Comparison of ENCODE assay signal across 7 cellular contexts in the genomic region with DNA sequence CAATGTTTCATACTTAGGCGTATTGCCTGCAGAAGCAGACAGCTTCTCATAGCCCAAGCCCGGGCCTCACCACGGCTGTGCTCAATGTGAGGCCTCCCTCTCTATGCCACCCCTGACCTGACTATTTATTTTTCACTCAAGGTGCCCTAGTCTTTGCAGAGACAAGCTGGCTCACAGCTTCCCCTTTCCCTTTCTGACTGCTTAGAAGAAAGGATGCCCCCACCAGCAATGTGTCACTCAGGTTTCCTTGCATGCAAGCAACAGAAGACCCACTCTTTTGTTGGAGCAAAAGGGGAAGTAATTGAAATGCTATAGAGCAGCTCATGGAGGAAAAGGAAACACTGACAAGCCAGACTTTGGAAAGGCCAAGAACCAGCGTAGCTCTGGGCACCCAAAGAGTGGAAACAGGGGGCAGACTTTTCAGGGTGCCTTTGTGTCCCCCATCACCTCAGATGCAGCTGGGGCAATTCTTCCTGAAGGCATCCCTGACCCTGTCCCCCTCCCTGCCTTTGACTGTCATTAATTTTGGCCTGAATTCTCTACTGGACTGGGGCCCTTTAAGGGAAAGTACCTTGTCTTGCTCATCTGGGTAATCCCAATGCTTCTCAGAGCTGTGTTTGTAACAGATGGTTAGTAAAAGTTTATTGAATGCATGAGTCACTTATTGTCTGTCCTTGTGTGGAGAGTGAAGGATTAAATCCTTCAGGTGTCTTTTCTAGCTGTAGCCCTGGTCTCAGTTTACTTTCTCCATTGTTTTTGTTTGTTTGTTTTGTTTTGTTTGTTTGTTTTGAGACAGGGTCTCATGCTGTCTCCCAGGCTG.
DNase-seq lines count a peak whose midpoint lies in the region; ATAC-seq and TF ChIP-seq lines count a peak whose summit lies in the region.

No MANE protein-coding gene starts in this region.

- peak; percentile 25 for DNase-seq in NCI-H82 treated with DMSO at 0.1 percent for 48 hours (lab: John Stamatoyannopoulos, UW; ENCODE audit: unreplicated experiment)
- DNase-seq in foreskin fibroblast = peak; percentile 30 to 54
- no peak for DNase-seq in NCI-H1694 (lab: John Stamatoyannopoulos, UW)
- no peak for DNase-seq in superior temporal gyrus (ENCODE audit: extremely low spot score)
- DNase-seq in NCI-H345 (lab: John Stamatoyannopoulos, UW) = no peak

- H3K4me3 ChIP-seq in foreskin fibroblast (ENCODE audit: low read depth in 1 of 2, low read length in 2 of 2) = no peak overlapping the region

- TF ChIP-seq CTCF in foreskin fibroblast (IDR thresholded peaks at IDR 0.05; ENCODE audit: low read depth, low read length) = no peak

- ATAC-seq in GM18868 (IDR thresholded peaks at IDR 0.05; ENCODE audit: unreplicated experiment) (peak; percentile 93), HG02798 (IDR thresholded peaks at IDR 0.05; ENCODE audit: poor library complexity, unreplicated experiment) (peak; percentile 86)

Comparison
In these comparisons a context has a peak if more than half of its experiments do, and no peak if none do; other contexts are left out.
1. DNase-seq: peak in NCI-H82 treated with DMSO at 0.1 percent for 48 hours (single experiment) and foreskin fibroblast (2 of 2); none in NCI-H1694 (single experiment), superior temporal gyrus (single experiment) and NCI-H345 (single experiment).